Comparison of ENCODE assay signal across 8 cellular contexts in genomic region chr4:122798101-122798500, GRCh38. TPM values are rescaled to one million over a fixed set of nuclear protein-coding genes. Genes with fewer than 3 reads are reported as not detected.
DNase-seq lines count a peak whose midpoint lies in the region; ATAC-seq and TF ChIP-seq lines count a peak whose summit lies in the region.

No MANE protein-coding gene starts in this region.

- no peaks in the 10 kb centered on the region for H3K4me1 Mint-ChIP-seq in progenitor cell of endocrine pancreas (ENCODE audit: low read depth)

- no peaks in the 10 kb centered on the region for H3K27me3 ChIP-seq in foreskin keratinocyte

- ATAC-seq in GM18867 (IDR thresholded peaks at IDR 0.05; ENCODE audit: unreplicated experiment) (peak; percentile 59), SK-N-SH treated with all-trans-retinoic acid at 6 μM for 48 hours (peak; percentile 98), foreskin keratinocyte (peak; percentile 96), GM18858 (IDR thresholded peaks at IDR 0.05; ENCODE audit: unreplicated experiment) (no peak), HG03354 (IDR thresholded peaks at IDR 0.05; ENCODE audit: poor library complexity, severe bottlenecking, unreplicated experiment) (no peak)

- no peaks in the 10 kb centered on the region for H3K36me3 Mint-ChIP-seq in progenitor cell of endocrine pancreas (ENCODE audit: insufficient read depth)

- no peak overlapping the region for H3K4me3 Mint-ChIP-seq in progenitor cell of endocrine pancreas (ENCODE audit: low read depth)

- peak overlapping the region; percentile 83 for H3K27ac ChIP-seq in foreskin keratinocyte

- DNase-seq in HS-5 (ENCODE audit: low read depth) (peak; percentile 83), foreskin keratinocyte (peak; percentile 80 to 93), progenitor cell of endocrine pancreas (ENCODE audit: low spot score, unreplicated experiment) (no peak), cerebellum (ENCODE audit: low spot score) (no peak)

- TF ChIP-seq CTCF in foreskin keratinocyte (conservative IDR thresholded peaks at IDR 0.05) (no peak), progenitor cell of endocrine pancreas (IDR thresholded peaks at IDR 0.05; ENCODE audit: unreplicated experiment) (no peak)

- H3K9me3 Mint-ChIP-seq in progenitor cell of endocrine pancreas (ENCODE audit: low read depth) = no peaks in the 10 kb centered on the region

- H3K4me1 ChIP-seq in foreskin keratinocyte = peaks cover 19% of the 10 kb centered on the region

- no peaks in the 10 kb centered on the region for H3K27me3 Mint-ChIP-seq in progenitor cell of endocrine pancreas

- H3K27ac Mint-ChIP-seq in progenitor cell of endocrine pancreas = peak overlapping the region; percentile 89

TF ChIP-seq in SK-N-SH treated with all-trans-retinoic acid at 6 μM for 48 hours, 23 proteins besides CTCF, POLR2A, EP300 and RAD21:
- TF ChIP-seq RARB (CRISPR knock-in tag; IDR thresholded peaks at IDR 0.05) (0 out of 2 replicates have a peak, but pooled peaks have one; percentile 44), CREB5 (CRISPR knock-in tag; IDR thresholded peaks at IDR 0.05; ENCODE audit: low read depth) (no peak)

RNA-seq across cellular contexts. Expression of gene FGF2, which starts 28.5 kb away (rescaled TPM):
- total RNA-seq in foreskin keratinocyte (2.3 and 2.5 TPM in 2 replicates), progenitor cell of endocrine pancreas (2.7 and 2.9 TPM in 2 replicates), cerebellum (12.1 TPM)
- 1.1 TPM in 2 replicates for polyA plus RNA-seq in foreskin keratinocyte

Comparison
In these comparisons a context has a peak if more than half of its experiments do, and no peak if none do; other contexts are left out.
1. ATAC-seq: peak in GM18867 (single experiment), SK-N-SH treated with all-trans-retinoic acid at 6 μM for 48 hours (single experiment) and foreskin keratinocyte (single experiment); none in GM18858 (single experiment) and HG03354 (single experiment).
2. DNase-seq: peak in HS-5 (single experiment) and foreskin keratinocyte (2 of 2); none in progenitor cell of endocrine pancreas (single experiment) and cerebellum (single experiment).